Comparison of ENCODE assay signal across 8 cellular contexts in the genomic region with DNA sequence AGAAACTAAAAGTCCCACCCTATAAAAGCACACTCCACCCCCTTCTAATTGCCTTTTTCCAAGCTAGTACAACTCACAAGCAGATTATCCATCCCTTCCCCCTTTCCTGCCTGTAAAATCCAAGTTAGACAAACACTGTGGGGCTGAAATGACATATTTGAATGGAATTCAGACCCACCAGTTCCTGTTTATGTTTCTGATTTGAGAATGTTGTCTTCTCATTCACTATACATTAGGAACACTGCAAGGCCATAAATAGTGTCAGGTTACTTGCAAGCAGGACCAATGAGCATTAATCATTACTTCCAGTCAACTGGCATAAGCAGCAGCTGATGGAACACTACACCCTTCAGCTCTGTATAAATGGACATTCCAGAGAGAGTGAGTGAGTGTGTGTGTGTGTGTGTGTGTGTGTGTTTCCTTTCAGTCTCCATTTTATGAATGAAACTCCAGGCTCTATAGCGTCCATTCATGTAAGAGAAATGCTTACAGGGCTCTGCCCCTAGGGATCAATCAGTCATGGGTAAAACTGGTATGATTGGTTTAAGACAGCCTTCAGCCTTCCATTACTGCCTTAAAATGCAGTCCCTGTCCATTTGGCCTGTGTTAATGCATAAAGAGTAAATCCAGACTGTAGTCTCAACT.
DNase-seq lines count a peak whose midpoint lies in the region; ATAC-seq and TF ChIP-seq lines count a peak whose summit lies in the region.

No MANE protein-coding gene starts in this region.

- intact Hi-C loops in heart left ventricle (cut with DNase I): no loop called here
- intact Hi-C loops in transverse colon (cut with DNase I; ENCODE audit: low total_unique reads): no loop called here
- intact Hi-C loops in CD4-positive, alpha-beta T cell (cut with DNase I, micrococcal nuclease): no loop called here

- H3K9me3 ChIP-seq in heart left ventricle: no peaks in the 10 kb centered on the region
- no peaks in the 10 kb centered on the region for H3K9me3 ChIP-seq in transverse colon
- no peaks in the 10 kb centered on the region for H3K9me3 ChIP-seq in CD4-positive, alpha-beta T cell (ENCODE audit: control insufficient read depth, low read length)

- H3K27me3 Mint-ChIP-seq in CD4-positive, alpha-beta T cell: no peaks in the 10 kb centered on the region

- POLR2A ChIA-PET in CD4-positive, alpha-beta T cell (lab: Charles Lee): no interaction called here

- DNase-seq in AG10803 (ENCODE audit: low read depth) (peak; percentile 99), NCI-H1105 (lab: John Stamatoyannopoulos, UW) (peak; percentile 94), heart left ventricle (peak in 2 of 5 donors; percentile 20 to 37), transverse colon (peak; percentile 20)
- no peak for DNase-seq in CD4-positive, alpha-beta T cell
- DNase-seq in stimulated activated CD4-positive, alpha-beta T cell treated with anti-CD3 and anti-CD28 coated beads, Interleukin-1b, Interleukin-23, amount 100 ng/mL, for 48 hours: no peak

- H3K27ac ChIP-seq in heart left ventricle: peak overlapping the region in 5 of 12 donors; percentile 17 to 70 (median 43)
- H3K27ac ChIP-seq in transverse colon: peak overlapping the region in 2 of 4 donors; percentile 15 to 28
- no peak overlapping the region for H3K27ac ChIP-seq in CD4-positive, alpha-beta T cell (ENCODE audit: low read depth, low read length)

- CTCF ChIA-PET in CD4-positive, alpha-beta T cell (lab: Charles Lee): no interaction called here

- H3K4me1 ChIP-seq in heart left ventricle (peaks cover 0 to 15% (median 7%) of the 10 kb centered on the region in 12 donors), transverse colon (peaks cover 0 to 10% (median 5%) of the 10 kb centered on the region in 4 donors)

- in situ Hi-C loops in transverse colon (cut with MboI; ENCODE audit: low pct_ligation_motif_present in 1 of 4, low pct_unique_long_range_greater_than_20kb in 1 of 4, low sequenced_read_pairs in 3 of 4): no loop called here

- no peak overlapping the region for H3K4me3 Mint-ChIP-seq in CD4-positive, alpha-beta T cell

- TF ChIP-seq POLR2A in heart left ventricle (IDR thresholded peaks at IDR 0.05): no peak
- no peak for TF ChIP-seq POLR2A in transverse colon (IDR thresholded peaks at IDR 0.05)

- H3K27me3 ChIP-seq in heart left ventricle (no peaks in the 10 kb centered on the region), transverse colon (no peaks in the 10 kb centered on the region)
- no peaks in the 10 kb centered on the region for H3K27me3 ChIP-seq in CD4-positive, alpha-beta T cell (ENCODE audit: control insufficient read depth, insufficient read depth, low read length)

- WGBS in heart left ventricle, 4 donors: 25 to 55% (median 31%) methylated on average over 1 of the region's 1 CpG
- 36 to 40% methylated on average over 1 of the region's 1 CpG for WGBS in transverse colon (ENCODE audit: low coverage in 1 of 2), 2 donors

- H3K27ac Mint-ChIP-seq in CD4-positive, alpha-beta T cell: no peak overlapping the region

- H3K4me1 Mint-ChIP-seq in CD4-positive, alpha-beta T cell (ENCODE audit: low read depth): no peaks in the 10 kb centered on the region

- TF ChIP-seq EP300 in transverse colon (IDR thresholded peaks at IDR 0.05; ENCODE audit: low read depth): no peak

- H3K36me3 ChIP-seq in heart left ventricle: peaks cover 0 to 30% (median 0%) of the 10 kb centered on the region in 9 donors
- H3K36me3 ChIP-seq in transverse colon: no peaks in the 10 kb centered on the region

- TF ChIP-seq CTCF in AG10803 (conservative IDR thresholded peaks at IDR 0.05; ENCODE audit: low read length) (no peak), heart left ventricle (IDR thresholded peaks at IDR 0.05) (no peak), transverse colon (IDR thresholded peaks at IDR 0.05) (no peak)
- no peak for TF ChIP-seq CTCF in CD4-positive, alpha-beta T cell (IDR thresholded peaks at IDR 0.05)

- H3K36me3 Mint-ChIP-seq in CD4-positive, alpha-beta T cell (ENCODE audit: low read depth): no peaks in the 10 kb centered on the region

- no peak overlapping the region; the same call in 1 of the 2 replicates for H3K4me3 ChIP-seq in AG10803 (ENCODE audit: low read length)
- H3K4me3 ChIP-seq in heart left ventricle: no peak overlapping the region
- no peak overlapping the region for H3K4me3 ChIP-seq in transverse colon

- H3K9me3 Mint-ChIP-seq in CD4-positive, alpha-beta T cell: no peaks in the 10 kb centered on the region

- ATAC-seq in SK-N-SH treated with all-trans-retinoic acid at 6 μM for 48 hours: peak; percentile 99
- peak; percentile 70 to 84 (median 78) for ATAC-seq in heart left ventricle
- ATAC-seq in CD4-positive, alpha-beta T cell (ENCODE audit: poor library complexity): no peak
- ATAC-seq in GM18517 (IDR thresholded peaks at IDR 0.05; ENCODE audit: unreplicated experiment): no peak

TF ChIP-seq in SK-N-SH treated with all-trans-retinoic acid at 6 μM for 48 hours, 23 proteins besides CTCF, POLR2A, EP300 and RAD21 (continues in another document):
- peak; percentile 31; the same call in 1 of the 2 replicates for TF ChIP-seq ZFP30 (CRISPR knock-in tag; IDR thresholded peaks at IDR 0.05)
- TF ChIP-seq CREB5 (CRISPR knock-in tag; IDR thresholded peaks at IDR 0.05; ENCODE audit: low read depth): peak; percentile 37
- no peak for TF ChIP-seq CSDC2 (CRISPR knock-in tag; IDR thresholded peaks at IDR 0.05)
- TF ChIP-seq, protein P1, sequence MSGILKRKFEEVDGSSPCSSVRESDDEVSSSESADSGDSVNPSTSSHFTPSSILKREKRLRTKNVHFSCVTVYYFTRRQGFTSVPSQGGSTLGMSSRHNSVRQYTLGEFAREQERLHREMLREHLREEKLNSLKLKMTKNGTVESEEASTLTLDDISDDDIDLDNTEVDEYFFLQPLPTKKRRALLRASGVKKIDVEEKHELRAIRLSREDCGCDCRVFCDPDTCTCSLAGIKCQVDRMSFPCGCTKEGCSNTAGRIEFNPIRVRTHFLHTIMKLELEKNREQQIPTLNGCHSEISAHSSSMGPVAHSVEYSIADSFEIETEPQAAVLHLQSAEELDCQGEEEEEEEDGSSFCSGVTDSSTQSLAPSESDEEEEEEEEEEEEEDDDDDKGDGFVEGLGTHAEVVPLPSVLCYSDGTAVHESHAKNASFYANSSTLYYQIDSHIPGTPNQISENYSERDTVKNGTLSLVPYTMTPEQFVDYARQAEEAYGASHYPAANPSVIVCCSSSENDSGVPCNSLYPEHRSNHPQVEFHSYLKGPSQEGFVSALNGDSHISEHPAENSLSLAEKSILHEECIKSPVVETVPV (CRISPR knock-in tag; IDR thresholded peaks at IDR 0.05): peak; percentile 82; the same call in 1 of the 2 replicates
- TF ChIP-seq RARB (CRISPR knock-in tag; IDR thresholded peaks at IDR 0.05): peak; percentile 89
- no peak; the same call in 1 of the 2 replicates for TF ChIP-seq GLIS3 (CRISPR knock-in tag; IDR thresholded peaks at IDR 0.05)
- TF ChIP-seq TCF4 (CRISPR knock-in tag; IDR thresholded peaks at IDR 0.05; ENCODE audit: borderline replicate concordance): 0 out of 2 replicates have a peak, but pooled peaks have one; percentile 70
- TF ChIP-seq ZFP3 (CRISPR knock-in tag; IDR thresholded peaks at IDR 0.05): peak; percentile 71
- no peak for TF ChIP-seq OSR1 (CRISPR knock-in tag; IDR thresholded peaks at IDR 0.05)
- TF ChIP-seq TOX (CRISPR knock-in tag; IDR thresholded peaks at IDR 0.05; ENCODE audit: borderline replicate concordance): peak; percentile 58
- TF ChIP-seq PPARA (CRISPR knock-in tag; IDR thresholded peaks at IDR 0.05; ENCODE audit: borderline replicate concordance): no peak
- no peak for TF ChIP-seq ZNF70 (CRISPR knock-in tag; IDR thresholded peaks at IDR 0.05)
- no peak for TF ChIP-seq BACH2 (CRISPR knock-in tag; IDR thresholded peaks at IDR 0.05; ENCODE audit: borderline replicate concordance)
- TF ChIP-seq, protein P2, sequence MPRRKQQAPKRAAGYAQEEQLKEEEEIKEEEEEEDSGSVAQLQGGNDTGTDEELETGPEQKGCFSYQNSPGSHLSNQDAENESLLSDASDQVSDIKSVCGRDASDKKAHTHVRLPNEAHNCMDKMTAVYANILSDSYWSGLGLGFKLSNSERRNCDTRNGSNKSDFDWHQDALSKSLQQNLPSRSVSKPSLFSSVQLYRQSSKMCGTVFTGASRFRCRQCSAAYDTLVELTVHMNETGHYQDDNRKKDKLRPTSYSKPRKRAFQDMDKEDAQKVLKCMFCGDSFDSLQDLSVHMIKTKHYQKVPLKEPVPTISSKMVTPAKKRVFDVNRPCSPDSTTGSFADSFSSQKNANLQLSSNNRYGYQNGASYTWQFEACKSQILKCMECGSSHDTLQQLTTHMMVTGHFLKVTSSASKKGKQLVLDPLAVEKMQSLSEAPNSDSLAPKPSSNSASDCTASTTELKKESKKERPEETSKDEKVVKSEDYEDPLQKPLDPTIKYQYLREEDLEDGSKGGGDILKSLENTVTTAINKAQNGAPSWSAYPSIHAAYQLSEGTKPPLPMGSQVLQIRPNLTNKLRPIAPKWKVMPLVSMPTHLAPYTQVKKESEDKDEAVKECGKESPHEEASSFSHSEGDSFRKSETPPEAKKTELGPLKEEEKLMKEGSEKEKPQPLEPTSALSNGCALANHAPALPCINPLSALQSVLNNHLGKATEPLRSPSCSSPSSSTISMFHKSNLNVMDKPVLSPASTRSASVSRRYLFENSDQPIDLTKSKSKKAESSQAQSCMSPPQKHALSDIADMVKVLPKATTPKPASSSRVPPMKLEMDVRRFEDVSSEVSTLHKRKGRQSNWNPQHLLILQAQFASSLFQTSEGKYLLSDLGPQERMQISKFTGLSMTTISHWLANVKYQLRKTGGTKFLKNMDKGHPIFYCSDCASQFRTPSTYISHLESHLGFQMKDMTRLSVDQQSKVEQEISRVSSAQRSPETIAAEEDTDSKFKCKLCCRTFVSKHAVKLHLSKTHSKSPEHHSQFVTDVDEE (CRISPR knock-in tag; IDR thresholded peaks at IDR 0.05): peak; percentile 92
- peak; percentile 50 for TF ChIP-seq ZNF8 (CRISPR knock-in tag; IDR thresholded peaks at IDR 0.05)
- TF ChIP-seq ARNTL (CRISPR knock-in tag; IDR thresholded peaks at IDR 0.05; ENCODE audit: borderline replicate concordance, low read depth): no peak
- TF ChIP-seq ZC3H10 (CRISPR knock-in tag; IDR thresholded peaks at IDR 0.05): peak; percentile 60
- TF ChIP-seq ESRRG (CRISPR knock-in tag; IDR thresholded peaks at IDR 0.05): peak; percentile 72; the same call in 1 of the 2 replicates

Comparison
In these comparisons a context has a peak if more than half of its experiments do, and no peak if none do; other contexts are left out.
1. DNase-seq: peak in AG10803 (single experiment), NCI-H1105 (single experiment) and transverse colon (single experiment); none in CD4-positive, alpha-beta T cell (0 of 10) and stimulated activated CD4-positive, alpha-beta T cell treated with anti-CD3 and anti-CD28 coated beads, Interleukin-1b, Interleukin-23, amount 100 ng/mL, for 48 hours (single experiment).
2. ATAC-seq: peak in SK-N-SH treated with all-trans-retinoic acid at 6 μM for 48 hours (single experiment) and heart left ventricle (4 of 4); none in CD4-positive, alpha-beta T cell (single experiment) and GM18517 (single experiment).